8 cellular contexts compared by ENCODE assay signal in the genomic region with DNA sequence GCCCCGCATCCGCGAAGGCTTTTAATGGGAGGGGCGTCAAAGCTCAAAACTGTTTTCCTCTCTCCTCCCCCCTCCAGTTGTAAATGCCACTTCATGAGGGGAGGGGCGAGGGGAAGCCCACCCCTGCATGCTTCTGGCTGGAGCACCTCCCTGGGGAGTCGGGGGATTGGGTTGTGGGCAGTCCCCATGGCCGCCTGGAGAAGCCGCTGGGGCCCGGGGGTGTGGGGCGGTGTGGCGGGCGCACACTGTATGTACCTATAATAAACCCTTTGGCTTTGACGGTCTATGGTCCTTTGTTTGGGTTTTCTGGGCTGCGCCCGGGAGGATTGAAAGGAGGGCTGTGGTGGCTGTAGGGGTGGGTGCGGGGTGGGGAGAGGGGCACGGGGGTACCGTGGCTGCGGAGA. TPM values are rescaled to one million over a fixed set of nuclear protein-coding genes. Genes with fewer than 3 reads are reported as not detected.
DNase-seq lines count a peak whose midpoint lies in the region; ATAC-seq, FAIRE-seq and TF ChIP-seq lines count a peak whose summit lies in the region.

No MANE protein-coding gene starts in this region.

- intact Hi-C loops in body of pancreas (cut with DNase I): no loop called here
- intact Hi-C loops in lower lobe of right lung (cut with DNase I): no loop called here
- intact Hi-C loops in vagina (cut with DNase I): no loop called here

- H3K4me3 ChIP-seq in AG09309 (ENCODE audit: control insufficient read depth, low read depth, low read length): peak overlapping the region; percentile 89
- H3K4me3 ChIP-seq in MG63: peak overlapping the region; percentile 94
- H3K4me3 ChIP-seq in body of pancreas: peak overlapping the region; percentile 79 to 80
- H3K4me3 ChIP-seq in lower lobe of right lung: peak overlapping the region; percentile 71
- peak overlapping the region; percentile 68 to 78 for H3K4me3 ChIP-seq in vagina

- H3K4me1 ChIP-seq in body of pancreas (peaks cover 19% of the 10 kb centered on the region), lower lobe of right lung (peaks cover 11% of the 10 kb centered on the region), vagina (peaks cover 22% of the 10 kb centered on the region)

- peaks cover 16% of the 10 kb centered on the region for H3K36me3 ChIP-seq in MG63
- H3K36me3 ChIP-seq in body of pancreas (replicated peaks in 1 of 2; ENCODE audit: insufficient read depth in 1 of 2, low read depth in 2 of 2): peaks cover 4 to 6% of the 10 kb centered on the region in 2 donors
- H3K36me3 ChIP-seq in lower lobe of right lung: peaks cover 21% of the 10 kb centered on the region
- peaks cover 0 to 16% of the 10 kb centered on the region in 2 donors for H3K36me3 ChIP-seq in vagina

- ATAC-seq in GM19397 (IDR thresholded peaks at IDR 0.05; ENCODE audit: unreplicated experiment) (peak; percentile 10), body of pancreas (peak; percentile 7), lower lobe of right lung (peak; percentile 1 to 16)

- 2 to 5% methylated on average over 13 to 19 of the region's 19 CpGs for WGBS in body of pancreas, 2 donors

- H3K27ac ChIP-seq in body of pancreas (peak overlapping the region in 1 of 4 donors; percentile 72), lower lobe of right lung (peak overlapping the region; percentile 82), vagina (peak overlapping the region; percentile 68)

- TF ChIP-seq CTCF in AG09309 (IDR thresholded peaks at IDR 0.05; ENCODE audit: control insufficient read depth, insufficient read depth, low read depth, low read length, missing control alignments) (no peak), body of pancreas (IDR thresholded peaks at IDR 0.05) (no peak), lower lobe of right lung (IDR thresholded peaks at IDR 0.05) (no peak), vagina (IDR thresholded peaks at IDR 0.05) (no peak)

- DNase-seq in AG09309 (ENCODE audit: low read depth): no peak
- DNase-seq in MG63: no peak
- no peak for DNase-seq in body of pancreas
- no peak for DNase-seq in lower lobe of right lung
- no peak for DNase-seq in vagina (ENCODE audit: extremely low spot score in 2 of 2)
- DNase-seq in H54 (ENCODE audit: insufficient read length, low spot score): no peak
- DNase-seq in frontal cortex (ENCODE audit: low spot score in 2 of 2): no peak

- TF ChIP-seq POLR2A in body of pancreas (IDR thresholded peaks at IDR 0.05): no peak
- TF ChIP-seq POLR2A in vagina (IDR thresholded peaks at IDR 0.05): no peak
- no peak for TF ChIP-seq POLR2A in H54 (IDR thresholded peaks at IDR 0.05; ENCODE audit: low read depth, low read length)

- FAIRE-seq in H54 (lab: Jason Lieb, UNC): no peak
- no peak for FAIRE-seq in frontal cortex (lab: Jason Lieb, UNC)

- no peaks in the 10 kb centered on the region for H3K27me3 ChIP-seq in MG63
- no peaks in the 10 kb centered on the region for H3K27me3 ChIP-seq in body of pancreas
- H3K27me3 ChIP-seq in lower lobe of right lung (ENCODE audit: low read depth): no peaks in the 10 kb centered on the region
- no peaks in the 10 kb centered on the region for H3K27me3 ChIP-seq in vagina

- H3K9me3 ChIP-seq in MG63 (no peaks in the 10 kb centered on the region), body of pancreas (no peaks in the 10 kb centered on the region), lower lobe of right lung (no peaks in the 10 kb centered on the region), vagina (no peaks in the 10 kb centered on the region)

RNA-seq across cellular contexts. Expression of gene SHKBP1, which starts 0.5 kb away (rescaled TPM):
- 61.7 and 105 TPM in 2 replicates for total RNA-seq in MG63 (2014; rRNA removed; shearing (Covaris generic); ENCODE audit: low replicate concordance)
- 10 to 100 TPM; 43.3 to 63.6 TPM for total RNA-seq in body of pancreas
- total RNA-seq in lower lobe of right lung: 91.2 TPM
- 51.6 TPM for total RNA-seq in vagina
- total RNA-seq in frontal cortex: 1.6 TPM

RNA-seq across cellular contexts. Expression of gene LTBP4, which starts 25.0 kb away (rescaled TPM):
- 12.9 and 26.5 TPM in 2 replicates for total RNA-seq in MG63 (2014; rRNA removed; shearing (Covaris generic); ENCODE audit: low replicate concordance)
- total RNA-seq in body of pancreas (100 to 1,000 TPM in 1 of 2 donors, 10 to 100 TPM in 1; 45.1 to 195 TPM), lower lobe of right lung (316 TPM), vagina (983 TPM), frontal cortex (25.3 TPM)

Comparison
In these comparisons a context has a peak if more than half of its experiments do, and no peak if none do; other contexts are left out.
1. RNA of gene SHKBP1, which starts 0.5 kb away (total RNA-seq): 61.7 to 105 TPM in MG63, 91.2 TPM in lower lobe of right lung (single experiment), 43.3 to 63.6 TPM in body of pancreas and 51.6 TPM in vagina (single experiment); 1.6 TPM in frontal cortex (single experiment); every median in the first group is over 10 times any median in the second.
2. Peak in every context shown above with its lines, with median percentiles within 50 percentile points of each other: H3K4me3 ChIP-seq and ATAC-seq.